1 cellular context compared by ENCODE assay signal in genomic region chr7:47267346-47267745, GRCh38.
TF ChIP-seq lines count a peak whose summit lies in the region.

No MANE protein-coding gene starts in this region.

TF ChIP-seq in HepG2, 621 proteins besides CTCF, POLR2A, EP300 and RAD21 (continued from another document):
- TF ChIP-seq CSRNP1 (CRISPR knock-in tag; IDR thresholded peaks at IDR 0.05) (no peak), EED (CRISPR knock-in tag; IDR thresholded peaks at IDR 0.05) (no peak), ZBTB33 (CRISPR knock-in tag; IDR thresholded peaks at IDR 0.05) (no peak), SALL2 (CRISPR knock-in tag; IDR thresholded peaks at IDR 0.05) (no peak), FOSL2 (CRISPR knock-in tag; IDR thresholded peaks at IDR 0.05) (no peak), PHF5A (CRISPR knock-in tag; IDR thresholded peaks at IDR 0.05; ENCODE audit: low read depth, unreplicated experiment) (no peak), ZBTB26 (CRISPR knock-in tag; IDR thresholded peaks at IDR 0.05; ENCODE audit: borderline replicate concordance) (no peak), TEAD3 (CRISPR knock-in tag; optimal IDR thresholded peaks at IDR 0.05; ENCODE audit: borderline replicate concordance) (no peak), KAT2B (IDR thresholded peaks at IDR 0.05; ENCODE audit: borderline replicate concordance, low read depth, low read length) (no peak), ZMAT5 (CRISPR knock-in tag; IDR thresholded peaks at IDR 0.05; ENCODE audit: borderline replicate concordance, low read depth) (no peak), TRIM24 (CRISPR knock-in tag; IDR thresholded peaks at IDR 0.05) (no peak), TGIF2 (CRISPR knock-in tag; IDR thresholded peaks at IDR 0.05) (no peak), ISX (CRISPR knock-in tag; conservative IDR thresholded peaks at IDR 0.05) (no peak), ZFP90 (CRISPR knock-in tag; IDR thresholded peaks at IDR 0.05; ENCODE audit: borderline replicate concordance) (no peak), ZKSCAN1 (IDR thresholded peaks at IDR 0.05; ENCODE audit: low read length) (no peak)
